In the genomic region with DNA sequence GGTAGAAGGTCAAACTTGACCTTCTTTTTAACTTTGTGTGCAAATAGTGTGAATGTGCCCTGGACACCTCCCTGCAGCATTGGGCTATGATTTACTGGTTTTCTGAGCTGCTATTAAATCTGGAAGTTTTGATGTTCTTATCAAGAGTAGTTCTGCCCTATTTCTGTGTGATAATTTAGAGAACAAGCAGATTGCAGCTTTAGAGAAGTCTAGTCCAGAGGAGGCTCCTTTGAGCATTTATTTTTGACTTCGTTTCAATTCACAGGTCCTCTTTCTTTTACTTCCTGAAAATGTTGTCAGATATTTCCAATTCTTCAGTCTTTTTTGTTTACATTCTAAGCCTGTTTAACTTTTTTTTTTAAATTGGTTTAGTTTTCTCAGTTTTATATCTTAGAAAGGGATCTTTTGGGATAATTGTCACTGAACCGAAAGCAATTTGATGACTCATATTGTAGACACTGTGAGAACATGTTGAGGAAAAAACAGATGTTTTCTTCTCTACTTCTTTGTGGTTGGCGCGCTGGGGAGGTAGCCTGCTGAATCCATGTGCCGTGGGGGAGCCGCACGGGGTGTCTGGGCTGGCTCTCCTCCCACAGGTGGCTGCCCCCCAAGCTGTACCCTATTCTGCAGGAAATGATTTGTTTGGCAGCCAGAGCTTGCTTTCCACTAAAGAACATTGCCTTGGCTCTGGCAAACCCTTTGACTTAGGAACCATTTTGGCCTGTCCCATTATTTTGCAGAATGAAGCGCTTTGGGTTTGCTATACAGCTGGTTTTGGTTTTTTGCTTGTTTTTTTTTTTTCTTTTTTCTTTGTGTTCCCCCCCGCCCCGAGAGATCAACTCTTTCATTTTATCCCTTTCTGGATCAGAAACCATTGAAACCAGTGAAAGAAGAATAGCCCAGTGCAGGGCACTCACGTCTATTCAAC, we compare ENCODE assay signal across 8 cellular contexts. TPM values are rescaled to one million over a fixed set of nuclear protein-coding genes. Genes with fewer than 3 reads are reported as not detected.
DNase-seq lines count a peak whose midpoint lies in the region; ATAC-seq and TF ChIP-seq lines count a peak whose summit lies in the region.

No MANE protein-coding gene starts in this region.

- H3K4me1 ChIP-seq in RWPE2 (ENCODE audit: insufficient read depth, poor library complexity, severe bottlenecking) (peaks cover 3% of the 10 kb centered on the region), uterus (peaks cover 0 to 5% of the 10 kb centered on the region in 2 donors)

- TF ChIP-seq POLR2A in uterus (IDR thresholded peaks at IDR 0.05) = no peak

- H3K36me3 Mint-ChIP-seq in mesothelial cell of epicardium = no peaks in the 10 kb centered on the region

- H3K27me3 Mint-ChIP-seq in mesothelial cell of epicardium (ENCODE audit: low read depth) = no peaks in the 10 kb centered on the region

- peak overlapping the region; percentile 94 for H3K27ac Mint-ChIP-seq in mesothelial cell of epicardium

- H3K27me3 ChIP-seq in RWPE2 (ENCODE audit: insufficient read depth, poor library complexity, severe bottlenecking) (no peaks in the 10 kb centered on the region), uterus (no peaks in the 10 kb centered on the region)

- no peak overlapping the region for H3K27ac ChIP-seq in RWPE2 (ENCODE audit: poor library complexity, severe bottlenecking)
- H3K27ac ChIP-seq in uterus = peak overlapping the region; percentile 65 to 70

- H3K4me3 ChIP-seq in RWPE2 (ENCODE audit: severe bottlenecking) (no peak overlapping the region), astrocyte of the cerebellum (ENCODE audit: low read depth, low read length) (no peak overlapping the region), uterus (peak overlapping the region in 1 of 2 donors; percentile 18)

- TF ChIP-seq CTCF in RWPE2 (IDR thresholded peaks at IDR 0.05; ENCODE audit: poor library complexity, severe bottlenecking) (no peak), astrocyte of the cerebellum (IDR thresholded peaks at IDR 0.05; ENCODE audit: low read depth, low read length, missing control alignments) (no peak), mesothelial cell of epicardium (IDR thresholded peaks at IDR 0.05; ENCODE audit: unreplicated experiment) (no peak), uterus (IDR thresholded peaks at IDR 0.05) (no peak)

- no peaks in the 10 kb centered on the region for H3K36me3 ChIP-seq in RWPE2 (ENCODE audit: low read depth)
- no peaks in the 10 kb centered on the region for H3K36me3 ChIP-seq in uterus

- DNase-seq in A172 (ENCODE audit: low spot score) = peak; percentile 81
- DNase-seq in RWPE2 (ENCODE audit: low spot score) = no peak
- DNase-seq in astrocyte of the cerebellum (ENCODE audit: low read depth) = peak; percentile 80
- DNase-seq in mesothelial cell of epicardium (ENCODE audit: low spot score in 2 of 2, unreplicated experiment in 2 of 2) = no peak
- DNase-seq in uterus = peak; percentile 19 to 26
- no peak for DNase-seq in NCI-H345 treated with DMSO at 0.1 percent for 48 hours (lab: John Stamatoyannopoulos, UW; ENCODE audit: unreplicated experiment)

- no peaks in the 10 kb centered on the region for H3K9me3 Mint-ChIP-seq in mesothelial cell of epicardium

- intact Hi-C loops in uterus (cut with DNase I; ENCODE audit: low total_unique reads) = no loop called here

- in situ Hi-C loops in astrocyte of the cerebellum (cut with HindIII; ENCODE audit: low sequenced_read_pairs) = no loop called here

- peak overlapping the region; percentile 23 for H3K4me3 Mint-ChIP-seq in mesothelial cell of epicardium

- H3K9me3 ChIP-seq in RWPE2 (ENCODE audit: severe bottlenecking) (no peaks in the 10 kb centered on the region), uterus (no peaks in the 10 kb centered on the region)

- peak; percentile 70 for ATAC-seq in GM21447 (IDR thresholded peaks at IDR 0.05; ENCODE audit: unreplicated experiment)
- peak; percentile 62; the same call in 2 of the 3 replicates for ATAC-seq in RWPE2 (ENCODE audit: low read depth)
- no peak for ATAC-seq in GM19035 (IDR thresholded peaks at IDR 0.05; ENCODE audit: unreplicated experiment)

- peaks cover 18% of the 10 kb centered on the region for H3K4me1 Mint-ChIP-seq in mesothelial cell of epicardium

RNA-seq across cellular contexts. Expression of gene MFSD11, which starts 53.4 kb away (rescaled TPM):
- total RNA-seq in A172 (2014; rRNA removed; shearing (Covaris generic)) = 24.9 and 30.4 TPM in 2 replicates
- total RNA-seq in mesothelial cell of epicardium = 34.4 to 39.7 TPM (median 34.7 TPM) in 3 replicates
- total RNA-seq in uterus = 10 to 100 TPM; 32.0 to 69.2 (median 45.2) TPM

RNA-seq across cellular contexts. Expression of gene SRSF2, which starts 54.2 kb away (rescaled TPM):
- total RNA-seq in A172 (2014; rRNA removed; shearing (Covaris generic)) = 334 and 420 TPM in 2 replicates
- total RNA-seq in mesothelial cell of epicardium (229 to 239 TPM (median 231 TPM) in 3 replicates), uterus (100 to 1,000 TPM; 127 to 753 (median 167) TPM)

Comparison
In these comparisons a context has a peak if more than half of its experiments do, and no peak if none do; other contexts are left out.
1. DNase-seq: peak in A172 (single experiment), astrocyte of the cerebellum (single experiment) and uterus (2 of 2); none in RWPE2 (single experiment), mesothelial cell of epicardium (0 of 2) and NCI-H345 treated with DMSO at 0.1 percent for 48 hours (single experiment).